In genomic region chr16:11224096-11224893, GRCh38 we compare ENCODE assay signal across 8 cellular contexts. TPM values are rescaled to one million over a fixed set of nuclear protein-coding genes. Genes with fewer than 3 reads are reported as not detected.
DNase-seq lines count a peak whose midpoint lies in the region; ATAC-seq and TF ChIP-seq lines count a peak whose summit lies in the region.

No MANE protein-coding gene starts in this region.

- H2AFZ ChIP-seq in osteoblast (ENCODE audit: low read length): no peak overlapping the region

- H3K9me3 ChIP-seq in CD4-positive, alpha-beta memory T cell (ENCODE audit: control insufficient read depth in 1 of 2, low read length in 2 of 2): no peaks in the 10 kb centered on the region
- H3K9me3 ChIP-seq in ascending aorta: no peaks in the 10 kb centered on the region
- H3K9me3 ChIP-seq in testis: no peaks in the 10 kb centered on the region
- no peaks in the 10 kb centered on the region for H3K9me3 ChIP-seq in osteoblast (ENCODE audit: low read depth, low read length)

- H3K27ac Mint-ChIP-seq in CD4-positive, alpha-beta memory T cell: peak overlapping the region; percentile 92 to 99 (median 98)

- peaks cover 41% of the 10 kb centered on the region for H3K4me1 ChIP-seq in CD4-positive, alpha-beta memory T cell (ENCODE audit: insufficient read depth, low read length)
- H3K4me1 ChIP-seq in ascending aorta: peaks cover 0 to 7% of the 10 kb centered on the region in 2 donors
- peaks cover 5% of the 10 kb centered on the region for H3K4me1 ChIP-seq in testis
- no peaks in the 10 kb centered on the region for H3K4me1 ChIP-seq in osteoblast (ENCODE audit: insufficient read depth, low read length)

- peaks cover 0 to 2% (median 0%) of the 10 kb centered on the region in 8 donors for H3K9me3 Mint-ChIP-seq in CD4-positive, alpha-beta memory T cell

- H3K27ac ChIP-seq in CD4-positive, alpha-beta memory T cell (ENCODE audit: low read depth, low read length): peak overlapping the region; percentile 75
- H3K27ac ChIP-seq in ascending aorta: no peak overlapping the region
- no peak overlapping the region for H3K27ac ChIP-seq in testis
- no peak overlapping the region for H3K27ac ChIP-seq in osteoblast (ENCODE audit: low read depth, low read length)

- H3K27me3 Mint-ChIP-seq in CD4-positive, alpha-beta memory T cell: no peaks in the 10 kb centered on the region

- WGBS in testis, 2 donors: 42 to 46% methylated on average over 17 to 24 of the region's 24 CpGs

- peak; percentile 47 for ATAC-seq in HG02588 (IDR thresholded peaks at IDR 0.05; ENCODE audit: unreplicated experiment)
- no peak for ATAC-seq in GM18870 (IDR thresholded peaks at IDR 0.05; ENCODE audit: unreplicated experiment)

- no peak overlapping the region for H3K4me2 ChIP-seq in osteoblast (ENCODE audit: insufficient read depth, low read length)

- intact Hi-C loops in CD4-positive, alpha-beta memory T cell (cut with micrococcal nuclease): no loop called here
- intact Hi-C loops in ascending aorta (cut with DNase I): no loop called here
- intact Hi-C loops in testis (cut with DNase I; ENCODE audit: low total_unique reads): no loop called here

- DNase-seq in CD4-positive, alpha-beta memory T cell: peak; percentile 59 to 72 (median 63)
- DNase-seq in T-helper 22 cell (ENCODE audit: low read depth) (peak; percentile 17), ascending aorta (ENCODE audit: low spot score in 2 of 2) (peak; percentile 57 to 89), myocyte (ENCODE audit: low read depth) (peak; percentile 35), testis (peak; percentile 81), osteoblast (ENCODE audit: insufficient read length, low spot score, missing footprints) (no peak)

- no peaks in the 10 kb centered on the region for H3K79me2 ChIP-seq in osteoblast (ENCODE audit: insufficient read depth, low read length)

- no peak for TF ChIP-seq CTCF in ascending aorta (IDR thresholded peaks at IDR 0.05)
- no peak for TF ChIP-seq CTCF in testis (IDR thresholded peaks at IDR 0.05)
- no peak for TF ChIP-seq CTCF in osteoblast (IDR thresholded peaks at IDR 0.05; ENCODE audit: extremely low read depth, low read depth, low read length)

- H3K4me3 Mint-ChIP-seq in CD4-positive, alpha-beta memory T cell: peak overlapping the region; percentile 70 to 92 (median 80)

- no peaks in the 10 kb centered on the region for H3K27me3 ChIP-seq in CD4-positive, alpha-beta memory T cell (ENCODE audit: insufficient read depth, low read length)
- H3K27me3 ChIP-seq in ascending aorta (no peaks in the 10 kb centered on the region), testis (no peaks in the 10 kb centered on the region), osteoblast (ENCODE audit: insufficient read depth, low read length) (peaks cover 4% of the 10 kb centered on the region)

- peaks cover 27 to 60% (median 43%) of the 10 kb centered on the region in 4 donors for H3K4me1 Mint-ChIP-seq in CD4-positive, alpha-beta memory T cell

- CTCF ChIA-PET in CD4-positive, alpha-beta memory T cell (lab: Charles Lee; ENCODE audit: partially characterized antibody): interaction anchor here (0.7 to 3.7 kb wide), 10 partner anchors 9 to 259 kb away, joined by 3 to 69 read pairs (median 6); partner anchors contain the start of gene SOCS1

- peak overlapping the region in 1 of 2 donors; percentile 56 for H3K4me3 ChIP-seq in CD4-positive, alpha-beta memory T cell (ENCODE audit: low read length in 2 of 2)
- no peak overlapping the region for H3K4me3 ChIP-seq in ascending aorta
- H3K4me3 ChIP-seq in testis: no peak overlapping the region
- no peak overlapping the region for H3K4me3 ChIP-seq in osteoblast (ENCODE audit: insufficient read depth, low read length)

- no peaks in the 10 kb centered on the region for H3K36me3 Mint-ChIP-seq in CD4-positive, alpha-beta memory T cell

- H4K20me1 ChIP-seq in osteoblast (ENCODE audit: insufficient read depth, low read length): no peaks in the 10 kb centered on the region

- POLR2A ChIA-PET in CD4-positive, alpha-beta memory T cell (lab: Charles Lee; ENCODE audit: partially characterized antibody): interaction anchor here (0.7 to 6.0 kb wide), 12 partner anchors 9 to 518 kb away, joined by 3 to 283 read pairs (median 4); partner anchors contain the start of genes SOCS1 and TXNDC11

- no peaks in the 10 kb centered on the region for H3K36me3 ChIP-seq in CD4-positive, alpha-beta memory T cell (ENCODE audit: insufficient read depth, low read length)
- H3K36me3 ChIP-seq in ascending aorta (no peaks in the 10 kb centered on the region), testis (ENCODE audit: low read depth, missing control alignments) (no peaks in the 10 kb centered on the region), osteoblast (ENCODE audit: insufficient read depth, low read length) (no peaks in the 10 kb centered on the region)

- TF ChIP-seq POLR2A in testis (IDR thresholded peaks at IDR 0.05): no peak

RNA-seq across cellular contexts. Expression of gene SOCS1, which starts 31.7 kb away (rescaled TPM):
- total RNA-seq in CD4-positive, alpha-beta memory T cell: 10 to 100 TPM; 14.7 to 16.7 TPM
- 10 to 100 TPM; 17.6 to 37.8 TPM for polyA plus RNA-seq in CD4-positive, alpha-beta memory T cell
- total RNA-seq in ascending aorta: 1.8 TPM
- 1.2 and 1.5 TPM in 2 replicates for total RNA-seq in myocyte
- 1.0 TPM for polyA plus RNA-seq in myocyte (2012)
- total RNA-seq in testis: 10 to 100 TPM; 10.7 to 16.8 TPM
- 3.6 TPM for polyA plus RNA-seq in testis (ENCODE audit: insufficient read depth, low read depth, low replicate concordance)
- 1.1 and 1.8 TPM in 2 replicates for total RNA-seq in osteoblast

RNA-seq across cellular contexts. Expression of gene TNP2, which starts 44.8 kb away (rescaled TPM):
- not detected for total RNA-seq in CD4-positive, alpha-beta memory T cell
- not detected for polyA plus RNA-seq in CD4-positive, alpha-beta memory T cell
- total RNA-seq in ascending aorta (not detected), myocyte (not detected in 2 replicates), testis (10 to 100 TPM; 10.2 to 29.8 TPM), osteoblast (not detected in 2 replicates)
- polyA plus RNA-seq in myocyte (2012): not detected
- 38.4 TPM for polyA plus RNA-seq in testis (ENCODE audit: insufficient read depth, low read depth, low replicate concordance)

RNA-seq across cellular contexts. Expression of gene PRM3, which starts 49.1 kb away (rescaled TPM):
- not detected for total RNA-seq in CD4-positive, alpha-beta memory T cell
- polyA plus RNA-seq in CD4-positive, alpha-beta memory T cell: not detected
- total RNA-seq in ascending aorta: not detected
- total RNA-seq in myocyte: not detected in 2 replicates
- polyA plus RNA-seq in myocyte (2012): not detected
- 100 to 1,000 TPM; 109 to 383 TPM for total RNA-seq in testis
- polyA plus RNA-seq in testis (ENCODE audit: insufficient read depth, low read depth, low replicate concordance): 51.1 TPM
- not detected in 2 replicates for total RNA-seq in osteoblast

RNA-seq across cellular contexts. Expression of gene PRM2, which starts 52.0 kb away (rescaled TPM):
- not detected for total RNA-seq in CD4-positive, alpha-beta memory T cell
- not detected for polyA plus RNA-seq in CD4-positive, alpha-beta memory T cell
- total RNA-seq in ascending aorta: not detected
- not detected in 2 replicates for total RNA-seq in myocyte
- not detected for polyA plus RNA-seq in myocyte (2012)
- total RNA-seq in testis: over 10,000 TPM in 1 of 2 donors, 1,000 to 10,000 TPM in 1; 3,179 to 16,461 TPM
- polyA plus RNA-seq in testis (ENCODE audit: insufficient read depth, low read depth, low replicate concordance): 12,441 TPM
- total RNA-seq in osteoblast: not detected in 2 replicates

RNA-seq across cellular contexts. Expression of gene PRM1, which starts 56.8 kb away (rescaled TPM):
- total RNA-seq in CD4-positive, alpha-beta memory T cell: not detected
- polyA plus RNA-seq in CD4-positive, alpha-beta memory T cell: not detected
- total RNA-seq in ascending aorta (not detected), myocyte (not detected in 2 replicates), testis (over 10,000 TPM in 1 of 2 donors, 1,000 to 10,000 TPM in 1; 7,819 to 32,936 TPM), osteoblast (not detected in 2 replicates)
- not detected for polyA plus RNA-seq in myocyte (2012)
- 15,171 TPM for polyA plus RNA-seq in testis (ENCODE audit: insufficient read depth, low read depth, low replicate concordance)

Comparison
In these comparisons a context has a peak if more than half of its experiments do, and no peak if none do; other contexts are left out.
1. RNA of gene TNP2, which starts 44.8 kb away (total RNA-seq): 10.2 to 29.8 TPM in testis; not detected in CD4-positive, alpha-beta memory T cell, not detected in ascending aorta (single experiment), not detected in myocyte and not detected in osteoblast; every median in the first group is over 10 times any median in the second.
2. RNA of gene PRM3, which starts 49.1 kb away (total RNA-seq): 109 to 383 TPM in testis; not detected in CD4-positive, alpha-beta memory T cell, not detected in ascending aorta (single experiment), not detected in myocyte and not detected in osteoblast; every median in the first group is over 100 times any median in the second.